ENCODE assay signal across 8 cellular contexts in genomic region chr7:43954524-43955228, GRCh38. TPM values are rescaled to one million over a fixed set of nuclear protein-coding genes. Genes with fewer than 3 reads are reported as not detected.
A peak's percentile ranks its signal among the peaks of the same experiment; 100 is the strongest.
DNase-seq lines count a peak whose midpoint lies in the region; ATAC-seq, FAIRE-seq and TF ChIP-seq lines count a peak whose summit lies in the region.

No MANE protein-coding gene starts in this region.

- H3K27me3 Mint-ChIP-seq in activated CD8-positive, alpha-beta memory T cell treated with anti-CD3 and anti-CD28 coated beads, Interleukin-2, amount 10 ng/mL, durations not matched to agents 7 days and 5 days, result no peaks in the 10 kb centered on the region
- no peaks in the 10 kb centered on the region for H3K27me3 Mint-ChIP-seq in T-helper 2 cell treated with Interferon-gamma antibody and Interleukin-4, amounts not matched to agents 5 μg/mL and 100 μg/mL, for 36 hours (ENCODE audit: low read depth)

- FAIRE-seq in H54 (lab: Jason Lieb, UNC), result peak; percentile 75

- H3K27ac Mint-ChIP-seq in activated CD8-positive, alpha-beta memory T cell treated with anti-CD3 and anti-CD28 coated beads, Interleukin-2, amount 10 ng/mL, durations not matched to agents 7 days and 5 days, result no peak overlapping the region
- no peak overlapping the region for H3K27ac Mint-ChIP-seq in T-helper 2 cell treated with Interferon-gamma antibody and Interleukin-4, amounts not matched to agents 5 μg/mL and 100 μg/mL, for 36 hours

- H3K4me1 Mint-ChIP-seq in activated CD8-positive, alpha-beta memory T cell treated with anti-CD3 and anti-CD28 coated beads, Interleukin-2, amount 10 ng/mL, durations not matched to agents 7 days and 5 days, result no peaks in the 10 kb centered on the region
- H3K4me1 Mint-ChIP-seq in T-helper 2 cell treated with Interferon-gamma antibody and Interleukin-4, amounts not matched to agents 5 μg/mL and 100 μg/mL, for 36 hours (ENCODE audit: low read depth), result peaks cover 7% of the 10 kb centered on the region

- no peak for TF ChIP-seq POLR2A in H54 (IDR thresholded peaks at IDR 0.05; ENCODE audit: low read depth, low read length)

- ATAC-seq in activated CD8-positive, alpha-beta memory T cell treated with anti-CD3 and anti-CD28 coated beads, Interleukin-2, amount 10 ng/mL, durations not matched to agents 7 days and 5 days, result peak; percentile 69

- no peak overlapping the region for H3K4me3 Mint-ChIP-seq in activated CD8-positive, alpha-beta memory T cell treated with anti-CD3 and anti-CD28 coated beads, Interleukin-2, amount 10 ng/mL, durations not matched to agents 7 days and 5 days
- no peak overlapping the region for H3K4me3 Mint-ChIP-seq in T-helper 2 cell treated with Interferon-gamma antibody and Interleukin-4, amounts not matched to agents 5 μg/mL and 100 μg/mL, for 36 hours

- no peaks in the 10 kb centered on the region for H3K36me3 Mint-ChIP-seq in activated CD8-positive, alpha-beta memory T cell treated with anti-CD3 and anti-CD28 coated beads, Interleukin-2, amount 10 ng/mL, durations not matched to agents 7 days and 5 days
- H3K36me3 Mint-ChIP-seq in T-helper 2 cell treated with Interferon-gamma antibody and Interleukin-4, amounts not matched to agents 5 μg/mL and 100 μg/mL, for 36 hours (ENCODE audit: low read depth), result no peaks in the 10 kb centered on the region

- DNase-seq in activated CD8-positive, alpha-beta memory T cell treated with anti-CD3 and anti-CD28 coated beads, Interleukin-2, amount 10 ng/mL, durations not matched to agents 7 days and 5 days, result peak; percentile 49
- no peak for DNase-seq in activated CD8-positive, alpha-beta memory T cell treated with anti-CD3 and anti-CD28 coated beads, Interleukin-2, amount 50 U/mL, for 48 hours
- peak; percentile 66 for DNase-seq in H54 (ENCODE audit: insufficient read length, low spot score)
- DNase-seq in NCI-H2227 treated with DMSO at 0.1 percent for 48 hours (lab: John Stamatoyannopoulos, UW), result peak; percentile 6
- peak; percentile 56 for DNase-seq in amniotic epithelial cell (ENCODE audit: low read depth)
- DNase-seq in iPS DF 4.7 (ENCODE audit: extremely low read depth, low spot score), result peak; percentile 19
- DNase-seq in stromal cell of bone marrow (ENCODE audit: low read depth), result peak; percentile 49
- DNase-seq in T-helper 2 cell treated with Interferon-gamma antibody and Interleukin-4, amounts not matched to agents 5 μg/mL and 100 μg/mL, for 36 hours (ENCODE audit: low spot score), result no peak

- CTCF ChIA-PET in activated CD8-positive, alpha-beta memory T cell treated with anti-CD3 and anti-CD28 coated beads, Interleukin-2, amount 10 ng/mL, durations not matched to agents 7 days and 5 days (lab: Charles Lee), result no interaction called here

- H3K9me3 Mint-ChIP-seq in activated CD8-positive, alpha-beta memory T cell treated with anti-CD3 and anti-CD28 coated beads, Interleukin-2, amount 10 ng/mL, durations not matched to agents 7 days and 5 days (ENCODE audit: low read depth), result no peaks in the 10 kb centered on the region
- H3K9me3 Mint-ChIP-seq in T-helper 2 cell treated with Interferon-gamma antibody and Interleukin-4, amounts not matched to agents 5 μg/mL and 100 μg/mL, for 36 hours, result no peaks in the 10 kb centered on the region

RNA-seq across cellular contexts. Expression of gene UBE2D4, which starts 28.4 kb away (rescaled TPM):
- total RNA-seq in activated CD8-positive, alpha-beta memory T cell treated with anti-CD3 and anti-CD28 coated beads, Interleukin-2, amount 10 ng/mL, durations not matched to agents 7 days and 5 days, result 1 to 10 TPM; 7.2 to 7.6 TPM

RNA-seq across cellular contexts. Expression of gene SPDYE1, which starts 43.0 kb away (rescaled TPM):
- under 1 TPM in 1 of 2 experiments, not detected in 1; 0.20 TPM for total RNA-seq in activated CD8-positive, alpha-beta memory T cell treated with anti-CD3 and anti-CD28 coated beads, Interleukin-2, amount 10 ng/mL, durations not matched to agents 7 days and 5 days

RNA-seq across cellular contexts. Expression of gene URGCP, which starts 48.3 kb away (rescaled TPM):
- total RNA-seq in activated CD8-positive, alpha-beta memory T cell treated with anti-CD3 and anti-CD28 coated beads, Interleukin-2, amount 10 ng/mL, durations not matched to agents 7 days and 5 days, result 10 to 100 TPM; 24.3 to 26.4 TPM

Comparison
In these comparisons a context has a peak if more than half of its experiments do, and no peak if none do; other contexts are left out.
1. DNase-seq: peak in activated CD8-positive, alpha-beta memory T cell treated with anti-CD3 and anti-CD28 coated beads, Interleukin-2, amount 10 ng/mL, durations not matched to agents 7 days and 5 days (single experiment), H54 (single experiment), NCI-H2227 treated with DMSO at 0.1 percent for 48 hours (single experiment), amniotic epithelial cell (single experiment), iPS DF 4.7 (single experiment) and stromal cell of bone marrow (single experiment); none in activated CD8-positive, alpha-beta memory T cell treated with anti-CD3 and anti-CD28 coated beads, Interleukin-2, amount 50 U/mL, for 48 hours (single experiment) and T-helper 2 cell treated with Interferon-gamma antibody and Interleukin-4, amounts not matched to agents 5 μg/mL and 100 μg/mL, for 36 hours (single experiment).